Comparison of ENCODE assay signal across 18 cellular contexts in the genomic region with DNA sequence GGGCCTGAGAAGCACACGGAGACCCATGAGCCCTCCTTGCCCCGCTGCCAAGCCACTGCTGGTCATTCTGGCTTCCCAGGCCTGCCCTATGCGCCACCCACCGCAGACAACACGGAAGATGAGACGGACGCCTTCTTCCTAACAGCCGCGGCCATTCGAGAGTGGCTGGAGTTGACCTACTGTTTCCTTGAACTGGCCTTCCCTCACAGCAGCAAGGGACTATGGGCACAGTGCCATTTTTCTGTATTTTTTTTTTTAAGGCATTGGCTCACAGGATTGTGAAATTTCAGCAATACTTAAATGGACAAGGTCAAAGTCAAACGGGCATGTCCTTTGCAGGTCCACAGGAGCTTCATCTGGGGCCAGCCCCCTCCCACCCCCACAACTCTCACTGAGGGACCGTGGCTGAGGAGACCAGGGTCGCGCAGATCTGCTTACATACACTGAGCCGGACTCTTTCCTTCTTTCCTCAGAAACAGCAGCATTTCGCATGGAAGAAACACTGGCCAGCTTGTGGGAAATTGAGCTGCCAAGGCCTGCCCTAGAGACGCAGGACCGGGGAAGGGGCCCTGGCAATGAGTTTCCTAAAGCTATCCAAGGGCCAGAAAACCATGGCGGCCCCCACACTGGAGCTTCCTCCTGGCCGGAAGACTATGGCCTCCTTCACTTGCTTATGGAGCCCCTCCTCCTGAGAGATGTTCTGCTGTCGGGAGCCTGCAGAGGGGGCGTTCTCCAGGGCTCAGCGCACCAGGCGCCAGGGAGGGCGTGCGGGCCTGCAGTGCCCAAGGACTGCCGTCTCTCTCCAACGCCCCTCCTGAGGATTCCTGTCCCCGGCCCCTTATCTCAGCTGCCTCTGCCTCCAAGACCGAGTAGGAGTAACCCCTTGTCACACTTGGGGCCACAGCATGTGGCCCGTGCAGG.
DNase-seq lines count a peak whose midpoint lies in the region; ATAC-seq and TF ChIP-seq lines count a peak whose summit lies in the region.
"Had no signal": no experiment of that assay in that cellular context is flagged by ENCODE, and none has a peak within 500 bp of the region (broad histone marks: within the 10 kb centered on the region; RNA-seq: fewer than 3 reads in every experiment).

No MANE protein-coding gene starts in this region.

- WGBS in smooth muscle cell (ENCODE audit: low lambda C conversion rate): 91% methylated on average over 28 of the region's 31 CpGs

- no peaks in the 10 kb centered on the region for H3K9me3 Mint-ChIP-seq in activated T-cell treated with anti-CD3 and anti-CD28 coated beads, Interleukin-2, amount 50 U/mL, for 24 hours
- no peaks in the 10 kb centered on the region for H3K9me3 Mint-ChIP-seq in activated T-cell treated with anti-CD3 and anti-CD28 coated beads, Interleukin-2, amount 50 U/mL, for 4 hours
- H3K9me3 Mint-ChIP-seq: activated B cell treated with CpG ODN at 0.5 μM for 24 hours; CD8-positive, alpha-beta memory T cell had no signal

- H3K4me1 Mint-ChIP-seq in activated T-cell treated with anti-CD3 and anti-CD28 coated beads, Interleukin-2, amount 50 U/mL, for 24 hours (ENCODE audit: low read depth): peaks cover 13% of the 10 kb centered on the region
- peaks cover 6% of the 10 kb centered on the region for H3K4me1 Mint-ChIP-seq in activated T-cell treated with anti-CD3 and anti-CD28 coated beads, Interleukin-2, amount 50 U/mL, for 4 hours (ENCODE audit: low read depth)

- no peaks in the 10 kb centered on the region for H4K20me1 ChIP-seq in PC-3 (ENCODE audit: low read length)
- no peaks in the 10 kb centered on the region for H4K20me1 ChIP-seq in smooth muscle cell (ENCODE audit: low read depth)

- H3K79me2 ChIP-seq in PC-3 (ENCODE audit: low read length): no peaks in the 10 kb centered on the region
- no peaks in the 10 kb centered on the region for H3K79me2 ChIP-seq in smooth muscle cell (ENCODE audit: low read depth)

- H3K4me1 ChIP-seq in PC-3 (ENCODE audit: insufficient read depth, low read length): peaks cover 20% of the 10 kb centered on the region
- peaks cover under 1% of the 10 kb centered on the region for H3K4me1 ChIP-seq in smooth muscle cell (ENCODE audit: low read depth)
- H3K4me1 ChIP-seq: upper lobe of right lung had no signal

- H3F3A ChIP-seq in PC-3 (ENCODE audit: low read length, unreplicated experiment) (no peaks in the 10 kb centered on the region), smooth muscle cell (ENCODE audit: low read depth) (no peaks in the 10 kb centered on the region)

- no peak for ATAC-seq in activated T-cell treated with anti-CD3 and anti-CD28 coated beads, Interleukin-2, amount 50 U/mL, for 4 hours
- ATAC-seq in PC-3: no peak
- ATAC-seq: SK-N-SH treated with all-trans-retinoic acid at 6 μM for 48 hours, upper lobe of right lung had no signal

- no TSS peak for BruUV-seq in PC-3 (replicated peaks; lab: Mats Ljungman, UMichigan)

- CTCF ChIA-PET in PC-3 (lab: Charles Lee): no interaction called here

- no peaks in the 10 kb centered on the region for H3K36me3 Mint-ChIP-seq in activated T-cell treated with anti-CD3 and anti-CD28 coated beads, Interleukin-2, amount 50 U/mL, for 24 hours (ENCODE audit: low read depth)
- no peaks in the 10 kb centered on the region for H3K36me3 Mint-ChIP-seq in activated T-cell treated with anti-CD3 and anti-CD28 coated beads, Interleukin-2, amount 50 U/mL, for 4 hours (ENCODE audit: insufficient read depth)
- H3K36me3 Mint-ChIP-seq: CD8-positive, alpha-beta memory T cell had no signal

- no peak overlapping the region for H3K4me3 ChIP-seq in PC-3 (ENCODE audit: low read length)
- no peak overlapping the region for H3K4me3 ChIP-seq in fibroblast of pulmonary artery (replicated peaks; ENCODE audit: low read depth, low read length)
- H3K4me3 ChIP-seq in smooth muscle cell: no peak overlapping the region
- H3K4me3 ChIP-seq: upper lobe of right lung had no signal

- no peaks in the 10 kb centered on the region for H3K9me2 ChIP-seq in PC-3 (replicated peaks; ENCODE audit: low read length)

- peaks cover 21% of the 10 kb centered on the region for H3K27me3 ChIP-seq in PC-3 (ENCODE audit: low read length)
- no peaks in the 10 kb centered on the region for H3K27me3 ChIP-seq in smooth muscle cell (ENCODE audit: low read depth)
- H3K27me3 ChIP-seq: upper lobe of right lung had no signal

- TF ChIP-seq CTCF in PC-3 (conservative IDR thresholded peaks at IDR 0.05; ENCODE audit: low read depth, low read length): no peak
- no peak for TF ChIP-seq CTCF in fibroblast of pulmonary artery (IDR thresholded peaks at IDR 0.05; ENCODE audit: low read length, missing control alignments)
- no peak for TF ChIP-seq CTCF in smooth muscle cell (IDR thresholded peaks at IDR 0.05; ENCODE audit: borderline replicate concordance, insufficient read depth, poor library complexity, severe bottlenecking)

- H3K27ac ChIP-seq in PC-3 (ENCODE audit: low read length): no peak overlapping the region
- no peak overlapping the region for H3K27ac ChIP-seq in smooth muscle cell (ENCODE audit: low read depth)
- H3K27ac ChIP-seq: upper lobe of right lung had no signal

- DNase-seq in activated T-cell treated with anti-CD3 and anti-CD28 coated beads, Interleukin-2, amount 50 U/mL, for 24 hours: no peak
- no peak for DNase-seq in activated T-cell treated with anti-CD3 and anti-CD28 coated beads, Interleukin-2, amount 50 U/mL, for 4 hours
- DNase-seq in PC-3 (no peak), fibroblast of pulmonary artery (ENCODE audit: low read depth) (peak; percentile 46), smooth muscle cell (lab: John Stamatoyannopoulos, UW; ENCODE audit: unreplicated experiment) (no peak), superior temporal gyrus (ENCODE audit: extremely low spot score) (no peak), NOMO-1 (lab: John Stamatoyannopoulos, UW; ENCODE audit: unreplicated experiment in 2 of 2) (no peak), occipital lobe (lab: John Stamatoyannopoulos, UW) (no peak)
- DNase-seq: activated B cell treated with CpG ODN at 0.5 μM for 24 hours; amniotic stem cell; CD8-positive, alpha-beta memory T cell; erythroblast; GOT3; NCI-H1694 treated with DMSO at 0.1 percent for 48 hours; NCI-H446 treated with DMSO at 0.1 percent for 48 hours; retina; upper lobe of right lung had no signal

- no peaks in the 10 kb centered on the region for H3K36me3 ChIP-seq in PC-3 (ENCODE audit: low read depth, low read length)
- no peaks in the 10 kb centered on the region for H3K36me3 ChIP-seq in smooth muscle cell (ENCODE audit: low read depth)
- H3K36me3 ChIP-seq: upper lobe of right lung had no signal

- H2AFZ ChIP-seq in PC-3 (ENCODE audit: low read length): no peak overlapping the region
- H2AFZ ChIP-seq in smooth muscle cell (ENCODE audit: low read depth): no peak overlapping the region

- no peak overlapping the region for H3K4me3 Mint-ChIP-seq in activated T-cell treated with anti-CD3 and anti-CD28 coated beads, Interleukin-2, amount 50 U/mL, for 24 hours
- H3K4me3 Mint-ChIP-seq in activated T-cell treated with anti-CD3 and anti-CD28 coated beads, Interleukin-2, amount 50 U/mL, for 4 hours: no peak overlapping the region
- H3K4me3 Mint-ChIP-seq: activated B cell treated with CpG ODN at 0.5 μM for 24 hours; CD8-positive, alpha-beta memory T cell had no signal

- no peak overlapping the region for H3K9ac ChIP-seq in PC-3 (ENCODE audit: low read length)
- no peak overlapping the region for H3K9ac ChIP-seq in smooth muscle cell (ENCODE audit: low read depth)

- intact Hi-C loops in PC-3 (cut with micrococcal nuclease): no loop called here

- peak overlapping the region; percentile 44; the same call in 1 of the 2 replicates for H3K4me2 ChIP-seq in PC-3 (ENCODE audit: low read length)
- peak overlapping the region; percentile 26 for H3K4me2 ChIP-seq in smooth muscle cell

- H3K9me3 ChIP-seq in PC-3 (ENCODE audit: low read length) (no peaks in the 10 kb centered on the region), smooth muscle cell (replicated peaks; ENCODE audit: low read depth) (no peaks in the 10 kb centered on the region)
- H3K9me3 ChIP-seq: upper lobe of right lung had no signal

- POLR2A ChIA-PET in PC-3 (lab: Charles Lee; ENCODE audit: unreplicated experiment): no interaction called here

- H3K27ac Mint-ChIP-seq in activated T-cell treated with anti-CD3 and anti-CD28 coated beads, Interleukin-2, amount 50 U/mL, for 24 hours: peak overlapping the region; percentile 81
- H3K27ac Mint-ChIP-seq: activated B cell treated with CpG ODN at 0.5 μM for 24 hours had no signal

- H3K27me3 Mint-ChIP-seq in activated T-cell treated with anti-CD3 and anti-CD28 coated beads, Interleukin-2, amount 50 U/mL, for 24 hours: peaks cover under 1% of the 10 kb centered on the region
- H3K27me3 Mint-ChIP-seq in activated T-cell treated with anti-CD3 and anti-CD28 coated beads, Interleukin-2, amount 50 U/mL, for 4 hours (ENCODE audit: low read depth): no peaks in the 10 kb centered on the region
